Comparison of ENCODE assay signal across 29 cellular contexts in the genomic region with DNA sequence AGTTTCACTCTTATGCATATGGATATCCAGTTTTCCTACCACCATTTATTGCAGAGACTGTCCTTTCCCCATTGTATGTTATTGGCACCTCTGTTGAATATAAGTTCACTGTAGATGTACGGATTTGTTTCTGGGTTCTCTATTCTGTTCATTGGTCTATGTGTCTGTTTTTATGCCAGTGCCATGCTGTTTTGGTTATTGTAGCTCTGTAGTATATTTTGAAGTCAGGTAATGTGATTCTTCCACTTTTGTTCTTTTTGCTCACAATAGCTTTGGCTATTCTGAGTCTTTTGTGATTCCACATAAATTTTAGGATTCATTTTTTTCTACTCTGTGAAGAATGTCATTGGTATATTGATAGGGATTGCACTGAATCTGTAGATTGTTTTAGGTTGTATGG. TPM values are rescaled to one million over a fixed set of nuclear protein-coding genes. Genes with fewer than 3 reads are reported as not detected.
"Had no signal": no experiment of that assay in that cellular context is flagged by ENCODE, and none has a peak within 500 bp of the region (broad histone marks: within the 10 kb centered on the region; RNA-seq: fewer than 3 reads in every experiment).

No MANE protein-coding gene starts in this region.

- H3K36me3 Mint-ChIP-seq: activated naive CD4-positive, alpha-beta T cell treated with anti-CD3 and anti-CD28 coated beads, Interleukin-2, amount 10 ng/mL, durations not matched to agents 7 days and 5 days; activated naive CD8-positive, alpha-beta T cell treated with anti-CD3 and anti-CD28 coated beads, Interleukin-2, amount 10 ng/mL, durations not matched to agents 7 days and 5 days had no signal

- DNase-seq: activated CD4-positive, alpha-beta memory T cell treated with anti-CD3 and anti-CD28 coated beads, Interleukin-2, amount 10 ng/mL, durations not matched to agents 7 days and 5 days; activated CD4-positive, alpha-beta T cell treated with anti-CD3 and anti-CD28 coated beads for 1 hour; activated CD4-positive, alpha-beta T cell treated with anti-CD3 and anti-CD28 coated beads for 4 hours; activated CD4-positive, alpha-beta T cell treated with anti-CD3 and anti-CD28 coated beads, Interleukin-2, amount 10 ng/mL, durations not matched to agents 7 days and 5 days; activated CD4-positive, alpha-beta T cell treated with anti-CD3 and anti-CD28 coated beads, Interleukin-2, amount 50 U/mL, for 4 hours; activated CD8-positive, alpha-beta memory T cell treated with anti-CD3 and anti-CD28 coated beads, Interleukin-2, amount 50 U/mL, for 48 hours; activated gamma-delta T cell; activated naive CD4-positive, alpha-beta T cell; activated naive CD4-positive, alpha-beta T cell treated with anti-CD3 and anti-CD28 coated beads, Interleukin-2, amount 10 ng/mL, durations not matched to agents 7 days and 5 days; activated naive CD8-positive, alpha-beta T cell treated with anti-CD3 and anti-CD28 coated beads, Interleukin-2, amount 10 ng/mL, durations not matched to agents 7 days and 5 days; activated T-cell treated with anti-CD3 and anti-CD28 coated beads for 4 hours; activated T-cell treated with anti-CD3 and anti-CD28 coated beads, Interleukin-2, amount 50 U/mL, for 24 hours; activated T-cell treated with anti-CD3 and anti-CD28 coated beads, Interleukin-2, amount 50 U/mL, for 72 hours; central memory CD4-positive, alpha-beta T cell; cerebellar nuclear complex; colonic mucosa; effector CD8-positive, alpha-beta T cell; esophagus squamous epithelium; foreskin melanocyte; T-helper 2 cell had no signal

- H3K4me3 Mint-ChIP-seq: activated CD4-positive, alpha-beta memory T cell treated with anti-CD3 and anti-CD28 coated beads, Interleukin-2, amount 10 ng/mL, durations not matched to agents 7 days and 5 days; activated CD4-positive, alpha-beta T cell treated with anti-CD3 and anti-CD28 coated beads, Interleukin-2, amount 10 ng/mL, durations not matched to agents 7 days and 5 days; activated naive CD4-positive, alpha-beta T cell treated with anti-CD3 and anti-CD28 coated beads, Interleukin-2, amount 10 ng/mL, durations not matched to agents 7 days and 5 days; activated naive CD8-positive, alpha-beta T cell treated with anti-CD3 and anti-CD28 coated beads, Interleukin-2, amount 10 ng/mL, durations not matched to agents 7 days and 5 days; activated T-cell treated with anti-CD3 and anti-CD28 coated beads, Interleukin-2, amount 50 U/mL, for 24 hours; activated T-cell treated with anti-CD3 and anti-CD28 coated beads, Interleukin-2, amount 50 U/mL, for 72 hours; brain had no signal

- H3K4me1 Mint-ChIP-seq: activated CD4-positive, alpha-beta memory T cell treated with anti-CD3 and anti-CD28 coated beads, Interleukin-2, amount 10 ng/mL, durations not matched to agents 7 days and 5 days; activated CD4-positive, alpha-beta T cell treated with anti-CD3 and anti-CD28 coated beads, Interleukin-2, amount 10 ng/mL, durations not matched to agents 7 days and 5 days; activated naive CD4-positive, alpha-beta T cell treated with anti-CD3 and anti-CD28 coated beads, Interleukin-2, amount 10 ng/mL, durations not matched to agents 7 days and 5 days; activated naive CD8-positive, alpha-beta T cell treated with anti-CD3 and anti-CD28 coated beads, Interleukin-2, amount 10 ng/mL, durations not matched to agents 7 days and 5 days; brain had no signal

- ATAC-seq: activated naive CD4-positive, alpha-beta T cell treated with anti-CD3 and anti-CD28 coated beads, Interleukin-2, amount 50 U/mL, for 72 hours; activated T-cell treated with anti-CD3 and anti-CD28 coated beads, Interleukin-2, amount 50 U/mL, for 72 hours; gastroesophageal sphincter had no signal

- H3K4me1 ChIP-seq: ascending aorta, breast epithelium, colonic mucosa, esophagus squamous epithelium, gastroesophageal sphincter had no signal

- H3K9me3 ChIP-seq: colonic mucosa had no signal

- H3K27me3 ChIP-seq: ascending aorta, breast epithelium, cardiac muscle cell, colonic mucosa, esophagus squamous epithelium, gastroesophageal sphincter had no signal

- H3K4me3 ChIP-seq: ascending aorta, breast epithelium, cardiac muscle cell, colonic mucosa, esophagus squamous epithelium, gastroesophageal sphincter had no signal

- H3K36me3 ChIP-seq: ascending aorta, breast epithelium, cardiac muscle cell, colonic mucosa, esophagus squamous epithelium, gastroesophageal sphincter had no signal

- H3K27ac Mint-ChIP-seq: activated CD4-positive, alpha-beta memory T cell treated with anti-CD3 and anti-CD28 coated beads, Interleukin-2, amount 10 ng/mL, durations not matched to agents 7 days and 5 days; activated CD4-positive, alpha-beta T cell treated with anti-CD3 and anti-CD28 coated beads, Interleukin-2, amount 10 ng/mL, durations not matched to agents 7 days and 5 days; activated naive CD4-positive, alpha-beta T cell treated with anti-CD3 and anti-CD28 coated beads, Interleukin-2, amount 10 ng/mL, durations not matched to agents 7 days and 5 days; activated naive CD4-positive, alpha-beta T cell treated with anti-CD3 and anti-CD28 coated beads, Interleukin-2, amount 50 U/mL, for 72 hours; activated naive CD8-positive, alpha-beta T cell treated with anti-CD3 and anti-CD28 coated beads, Interleukin-2, amount 10 ng/mL, durations not matched to agents 7 days and 5 days; activated T-cell treated with anti-CD3 and anti-CD28 coated beads, Interleukin-2, amount 50 U/mL, for 24 hours; activated T-cell treated with anti-CD3 and anti-CD28 coated beads, Interleukin-2, amount 50 U/mL, for 72 hours; brain had no signal

- FAIRE-seq: endometrium, endothelial cell of umbilical vein had no signal

- H3K27ac ChIP-seq: ascending aorta, breast epithelium, cardiac muscle cell, colonic mucosa, epithelial cell of prostate, esophagus squamous epithelium, gastroesophageal sphincter had no signal

- H3K27me3 Mint-ChIP-seq: activated CD4-positive, alpha-beta memory T cell treated with anti-CD3 and anti-CD28 coated beads, Interleukin-2, amount 10 ng/mL, durations not matched to agents 7 days and 5 days; activated CD4-positive, alpha-beta T cell treated with anti-CD3 and anti-CD28 coated beads, Interleukin-2, amount 10 ng/mL, durations not matched to agents 7 days and 5 days; activated naive CD4-positive, alpha-beta T cell treated with anti-CD3 and anti-CD28 coated beads, Interleukin-2, amount 10 ng/mL, durations not matched to agents 7 days and 5 days; activated T-cell treated with anti-CD3 and anti-CD28 coated beads, Interleukin-2, amount 50 U/mL, for 24 hours had no signal

RNA-seq across cellular contexts. Expression of a gene that starts 48.6 kb away (rescaled TPM):
- total RNA-seq: ascending aorta had no signal
